17 cellular contexts compared by ENCODE assay signal in the genomic region with DNA sequence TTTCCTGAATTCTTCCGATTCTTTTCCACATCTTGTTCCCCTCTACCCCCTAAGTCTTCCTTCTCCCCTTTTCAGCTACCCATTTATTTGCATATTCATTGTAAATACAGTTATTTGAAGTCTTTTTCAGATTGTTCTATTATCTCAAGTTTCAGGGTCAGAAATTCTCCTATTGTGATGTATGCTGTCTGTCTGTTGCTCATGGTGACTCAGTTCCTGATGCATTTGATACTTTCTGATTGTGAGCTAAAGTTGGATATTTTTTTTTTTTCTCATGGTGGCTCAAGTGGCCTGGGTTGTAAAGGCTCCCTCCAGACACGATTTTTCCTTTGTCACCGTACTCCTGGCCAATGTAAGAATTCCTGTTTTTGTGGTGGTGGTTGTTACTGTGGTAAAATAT. TPM values are rescaled to one million over a fixed set of nuclear protein-coding genes. Genes with fewer than 3 reads are reported as not detected.
DNase-seq lines count a peak whose midpoint lies in the region; ATAC-seq and TF ChIP-seq lines count a peak whose summit lies in the region.
"Had no signal": no experiment of that assay in that cellular context is flagged by ENCODE, and none has a peak within 500 bp of the region (broad histone marks: within the 10 kb centered on the region; RNA-seq: fewer than 3 reads in every experiment).

No MANE protein-coding gene starts in this region.

- no peak overlapping the region for H2BK15ac ChIP-seq in neuronal stem cell (ENCODE audit: low read length)

- H3K36me3 Mint-ChIP-seq in endothelial cell (ENCODE audit: low read depth, unreplicated experiment), result no peaks in the 10 kb centered on the region
- H3K36me3 Mint-ChIP-seq: activated CD8-positive, alpha-beta memory T cell treated with anti-CD3 and anti-CD28 coated beads, Interleukin-2, amount 10 ng/mL, durations not matched to agents 7 days and 5 days; naive B cell had no signal

- H2BK120ac ChIP-seq in neuronal stem cell (ENCODE audit: low read depth, low read length), result no peak overlapping the region

- H4K91ac ChIP-seq in neuronal stem cell (ENCODE audit: low read depth, low read length, poor library complexity), result no peak overlapping the region

- no peak for TF ChIP-seq CTCF in endothelial cell (IDR thresholded peaks at IDR 0.05; ENCODE audit: unreplicated experiment)

- no peaks in the 10 kb centered on the region for H3K79me1 ChIP-seq in neuronal stem cell (ENCODE audit: low read depth, low read length)

- H3K4ac ChIP-seq in neuronal stem cell (ENCODE audit: low read length), result no peak overlapping the region

- no peak overlapping the region for H2BK5ac ChIP-seq in neuronal stem cell (ENCODE audit: low read length)

- peak overlapping the region; percentile 29 for H3K27ac ChIP-seq in mesodermal cell (ENCODE audit: low read depth, low read length, severe bottlenecking)
- H3K27ac ChIP-seq in neuronal stem cell (replicated peaks; ENCODE audit: low read length), result no peak overlapping the region

- no peak overlapping the region for H3K4me2 ChIP-seq in neuronal stem cell (ENCODE audit: insufficient read depth, low read length, poor library complexity, severe bottlenecking)

- no peak overlapping the region for H4K8ac ChIP-seq in neuronal stem cell (ENCODE audit: low read depth, low read length)

- peaks cover 18% of the 10 kb centered on the region for H3K4me1 ChIP-seq in mesodermal cell (ENCODE audit: control insufficient read depth, insufficient read depth, low read length, poor library complexity, severe bottlenecking)
- H3K4me1 ChIP-seq in neuronal stem cell (ENCODE audit: control insufficient read depth in 2 of 2, insufficient read depth in 1 of 2, low read depth in 1 of 2, low read length in 2 of 2), result no peaks in the 10 kb centered on the region

- H3K36me3 ChIP-seq in mesodermal cell (ENCODE audit: control insufficient read depth, insufficient read depth, low read length) (no peaks in the 10 kb centered on the region), neuronal stem cell (replicated peaks in 1 of 2; ENCODE audit: control insufficient read depth in 2 of 2, insufficient read depth in 2 of 2, low read length in 2 of 2) (no peaks in the 10 kb centered on the region)

- peaks cover 0 to 18% (median 0%) of the 10 kb centered on the region in 3 experiments for H3K27me3 ChIP-seq in neuronal stem cell (ENCODE audit: control insufficient read depth in 3 of 3, insufficient read depth in 3 of 3, low read depth in 1 of 3, low read length in 3 of 3)

- H2BK12ac ChIP-seq in neuronal stem cell (ENCODE audit: low read length), result no peak overlapping the region

- H3K27me3 Mint-ChIP-seq in endothelial cell (ENCODE audit: unreplicated experiment), result no peaks in the 10 kb centered on the region
- H3K27me3 Mint-ChIP-seq: naive B cell; stimulated activated naive CD8-positive, alpha-beta T cell treated with anti-CD3 and anti-CD28 coated beads, Interleukin-15, amount 100 ng/mL, for 72 hours had no signal

- no peak overlapping the region for H3K4me3 Mint-ChIP-seq in endothelial cell (ENCODE audit: unreplicated experiment)
- H3K4me3 Mint-ChIP-seq: activated CD8-positive, alpha-beta memory T cell treated with anti-CD3 and anti-CD28 coated beads, Interleukin-2, amount 10 ng/mL, durations not matched to agents 7 days and 5 days; naive B cell; stimulated activated naive CD8-positive, alpha-beta T cell treated with anti-CD3 and anti-CD28 coated beads, Interleukin-15, amount 100 ng/mL, for 72 hours had no signal

- H2AK5ac ChIP-seq in neuronal stem cell (ENCODE audit: low read depth, low read length), result no peak overlapping the region

- WGBS in mesodermal cell (ENCODE audit: insufficient coverage in 2 of 2), 2 experiments, result no CpG with 5 or more reads among the region's 3 CpGs
- WGBS in neuronal stem cell (ENCODE audit: extremely low coverage in 2 of 2, insufficient read length in 2 of 2, insufficient replicate concordance in 1 of 2), 2 donors, result no CpG with 5 or more reads among the region's 3 CpGs

- no peak for ATAC-seq in HG03159 (IDR thresholded peaks at IDR 0.05; ENCODE audit: unreplicated experiment)
- ATAC-seq: activated CD8-positive, alpha-beta memory T cell treated with anti-CD3 and anti-CD28 coated beads, Interleukin-2, amount 10 ng/mL, durations not matched to agents 7 days and 5 days; stimulated activated naive CD8-positive, alpha-beta T cell treated with anti-CD3 and anti-CD28 coated beads, Interleukin-15, amount 100 ng/mL, for 72 hours had no signal

- H2AFZ ChIP-seq in neuronal stem cell (ENCODE audit: low read length), result no peak overlapping the region

- H3K27ac Mint-ChIP-seq in endothelial cell (ENCODE audit: unreplicated experiment), result no peak overlapping the region
- H3K27ac Mint-ChIP-seq: activated CD8-positive, alpha-beta memory T cell treated with anti-CD3 and anti-CD28 coated beads, Interleukin-2, amount 10 ng/mL, durations not matched to agents 7 days and 5 days had no signal

- no peak overlapping the region for H3K9ac ChIP-seq in neuronal stem cell (ENCODE audit: low read depth, low read length, poor library complexity)

- no peak overlapping the region for H3K18ac ChIP-seq in neuronal stem cell (ENCODE audit: low read length)

- H3K9me3 ChIP-seq in mesodermal cell (ENCODE audit: control insufficient read depth, low read length) (no peaks in the 10 kb centered on the region), neuronal stem cell (replicated peaks in 1 of 2; ENCODE audit: control insufficient read depth in 2 of 2, insufficient read depth in 1 of 2, low read depth in 1 of 2, low read length in 2 of 2) (no peaks in the 10 kb centered on the region)

- peaks cover 29% of the 10 kb centered on the region for H3K4me1 Mint-ChIP-seq in endothelial cell (ENCODE audit: unreplicated experiment)

- H3K4me3 ChIP-seq in mesodermal cell (ENCODE audit: extremely low read depth, insufficient read depth, low read length, poor library complexity, severe bottlenecking), result no peak overlapping the region
- no peak overlapping the region for H3K4me3 ChIP-seq in neuronal stem cell (ENCODE audit: low read length in 2 of 2)

- no peak overlapping the region for H3K14ac ChIP-seq in neuronal stem cell (ENCODE audit: low read length)

- peak; percentile 85 for DNase-seq in ELR (ENCODE audit: low read depth)
- peak; percentile 78 for DNase-seq in RKO (ENCODE audit: low spot score)
- peak; percentile 87 for DNase-seq in dermis blood vessel endothelial cell
- DNase-seq in neuronal stem cell (ENCODE audit: low spot score), result no peak
- no peak for DNase-seq in HuH-7.5 (ENCODE audit: low spot score)
- DNase-seq in endothelial cell (ENCODE audit: low spot score), result no peak
- DNase-seq: activated CD8-positive, alpha-beta memory T cell treated with anti-CD3 and anti-CD28 coated beads, Interleukin-2, amount 10 ng/mL, durations not matched to agents 7 days and 5 days; activated naive CD4-positive, alpha-beta T cell treated with anti-CD3 and anti-CD28 coated beads, Interleukin-2, amount 50 U/mL, for 16 hours; DND-41; GOT3; MV-4-11; naive B cell; stimulated activated naive CD8-positive, alpha-beta T cell treated with anti-CD3 and anti-CD28 coated beads, Interleukin-15, amount 100 ng/mL, for 72 hours had no signal

- no peaks in the 10 kb centered on the region for H3K9me3 Mint-ChIP-seq in endothelial cell (ENCODE audit: unreplicated experiment)
- H3K9me3 Mint-ChIP-seq: naive B cell; stimulated activated naive CD8-positive, alpha-beta T cell treated with anti-CD3 and anti-CD28 coated beads, Interleukin-15, amount 100 ng/mL, for 72 hours had no signal

- H3K23ac ChIP-seq in neuronal stem cell (ENCODE audit: low read depth, low read length, poor library complexity), result no peak overlapping the region

RNA-seq across cellular contexts. Expression of gene PI16, which starts 4.9 kb away (rescaled TPM):
- total RNA-seq in dermis blood vessel endothelial cell, result not detected in 2 replicates
- polyA plus RNA-seq in mesodermal cell (2013, experiment 1 of 2), result 3.1 TPM
- 1.0 TPM for polyA plus RNA-seq in mesodermal cell (2013, experiment 2 of 2)
- polyA plus RNA-seq in neuronal stem cell (2013, experiment 1 of 2), result 0.10 TPM
- 0.12 TPM for polyA plus RNA-seq in neuronal stem cell (2013, experiment 2 of 2)
- total RNA-seq in endothelial cell (ENCODE audit: unreplicated experiment), result 20.5 TPM
- total RNA-seq: SK-MEL-5 had no signal

RNA-seq across cellular contexts. Expression of gene MTCH1, which starts 36.4 kb away (rescaled TPM):
- total RNA-seq in dermis blood vessel endothelial cell (290 and 303 TPM in 2 replicates), endothelial cell (ENCODE audit: unreplicated experiment) (304 TPM)
- polyA plus RNA-seq in mesodermal cell (2013, experiment 1 of 2), result 233 TPM
- polyA plus RNA-seq in mesodermal cell (2013, experiment 2 of 2), result 195 TPM
- polyA plus RNA-seq in neuronal stem cell (2013, experiment 1 of 2), result 125 TPM
- polyA plus RNA-seq in neuronal stem cell (2013, experiment 2 of 2), result 118 TPM

RNA-seq across cellular contexts. Expression of gene FGD2, which starts 55.8 kb away (rescaled TPM):
- not detected in 2 replicates for total RNA-seq in dermis blood vessel endothelial cell
- polyA plus RNA-seq in mesodermal cell (2013, experiment 1 of 2), result not detected
- polyA plus RNA-seq in mesodermal cell (2013, experiment 2 of 2), result not detected
- 0.04 TPM for polyA plus RNA-seq in neuronal stem cell (2013, experiment 1 of 2)
- 0.03 TPM for polyA plus RNA-seq in neuronal stem cell (2013, experiment 2 of 2)
- 0.10 TPM for total RNA-seq in endothelial cell (ENCODE audit: unreplicated experiment)
- polyA plus RNA-seq: BJ had no signal

Comparison
In these comparisons a context has a peak if more than half of its experiments do, and no peak if none do; other contexts are left out.
1. DNase-seq: peak in ELR (single experiment), RKO (single experiment) and dermis blood vessel endothelial cell (single experiment); none in neuronal stem cell (single experiment), HuH-7.5 (single experiment) and endothelial cell (single experiment).
2. RNA of gene PI16, which starts 4.9 kb away (total RNA-seq): 20.5 TPM in endothelial cell (single experiment); not detected in dermis blood vessel endothelial cell; every median in the first group is over 10 times any median in the second.